8 cellular contexts compared by ENCODE assay signal in the genomic region with DNA sequence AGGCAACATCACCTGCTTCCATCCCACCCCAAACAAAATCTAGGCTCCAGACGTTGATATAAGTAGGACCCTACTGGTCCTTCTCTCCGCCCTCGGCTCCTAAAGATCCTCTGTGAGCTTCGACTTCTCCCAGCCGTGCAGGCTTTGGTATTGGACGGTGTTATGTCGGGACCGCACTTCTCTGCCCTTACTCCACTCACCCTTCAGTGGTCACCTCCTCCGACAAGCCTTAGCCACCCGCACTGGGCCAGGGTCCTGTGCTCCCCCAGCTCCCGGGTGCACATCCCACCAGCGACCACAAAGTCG. TPM values are rescaled to one million over a fixed set of nuclear protein-coding genes. Genes with fewer than 3 reads are reported as not detected.
DNase-seq lines count a peak whose midpoint lies in the region; ATAC-seq and TF ChIP-seq lines count a peak whose summit lies in the region.

No MANE protein-coding gene starts in this region.

- peak overlapping the region; percentile 99 for H3K27ac Mint-ChIP-seq in activated T-cell treated with anti-CD3 and anti-CD28 coated beads, Interleukin-2, amount 50 U/mL, for 24 hours

- no peak for DNase-seq in activated T-cell treated with anti-CD3 and anti-CD28 coated beads, Interleukin-2, amount 50 U/mL, for 24 hours
- DNase-seq in activated T-cell treated with anti-CD3 and anti-CD28 coated beads, Interleukin-2, amount 50 U/mL, for 1 hour = no peak
- DNase-seq in brain microvascular endothelial cell = no peak
- DNase-seq in lung (ENCODE audit: low spot score) = no peak
- DNase-seq in upper lobe of right lung = no peak
- DNase-seq in activated CD4-positive, alpha-beta T cell treated with anti-CD3 and anti-CD28 coated beads for 48 hours = no peak
- DNase-seq in effector CD4-positive, alpha-beta T cell = no peak

- TF ChIP-seq CTCF in brain microvascular endothelial cell (IDR thresholded peaks at IDR 0.05; ENCODE audit: low read depth, low read length, missing control alignments) (no peak), lung (IDR thresholded peaks at IDR 0.05; ENCODE audit: control extremely low read depth, extremely low read depth) (no peak), upper lobe of right lung (IDR thresholded peaks at IDR 0.05) (no peak)

- peak overlapping the region; percentile 100 for H3K4me3 Mint-ChIP-seq in activated T-cell treated with anti-CD3 and anti-CD28 coated beads, Interleukin-2, amount 50 U/mL, for 24 hours

- H3K27me3 ChIP-seq in brain microvascular endothelial cell (replicated peaks) (no peaks in the 10 kb centered on the region), lung (ENCODE audit: control insufficient read depth, insufficient read depth) (no peaks in the 10 kb centered on the region), upper lobe of right lung (no peaks in the 10 kb centered on the region)

- H3K27ac ChIP-seq in brain microvascular endothelial cell (no peak overlapping the region), lung (ENCODE audit: low read depth in 1 of 2, low read length in 1 of 2) (peak overlapping the region; percentile 38 to 94), upper lobe of right lung (peak overlapping the region; percentile 55)

- H3K4me1 ChIP-seq in lung (ENCODE audit: control insufficient read depth in 2 of 2, insufficient read depth in 2 of 2, low read length in 2 of 2) (peaks cover 0 to 11% of the 10 kb centered on the region in 2 donors), upper lobe of right lung (peaks cover 17% of the 10 kb centered on the region)

- H3K4me1 Mint-ChIP-seq in activated T-cell treated with anti-CD3 and anti-CD28 coated beads, Interleukin-2, amount 50 U/mL, for 24 hours (ENCODE audit: low read depth) = peaks cover 40% of the 10 kb centered on the region

- intact Hi-C loops in upper lobe of right lung (cut with DNase I) = no loop called here

- WGBS in lung, 2 donors = 50 to 70% methylated on average over 13 of the region's 13 CpGs

- peaks cover 89% of the 10 kb centered on the region for H3K36me3 Mint-ChIP-seq in activated T-cell treated with anti-CD3 and anti-CD28 coated beads, Interleukin-2, amount 50 U/mL, for 24 hours (ENCODE audit: low read depth)

- no peaks in the 10 kb centered on the region for H3K9me3 ChIP-seq in lung (ENCODE audit: control insufficient read depth in 2 of 2, insufficient read depth in 1 of 2, low read length in 1 of 2)
- no peaks in the 10 kb centered on the region for H3K9me3 ChIP-seq in upper lobe of right lung

- ATAC-seq in lung (ENCODE audit: insufficient read depth, low FRiP score) = no peak
- no peak for ATAC-seq in upper lobe of right lung
- no peak for ATAC-seq in GM19351 (IDR thresholded peaks at IDR 0.05; ENCODE audit: unreplicated experiment)

- in situ Hi-C loops in brain microvascular endothelial cell (cut with HindIII; ENCODE audit: low pct_ligation_motif_present, low sequenced_read_pairs) = no loop called here

- H3K9me3 Mint-ChIP-seq in activated T-cell treated with anti-CD3 and anti-CD28 coated beads, Interleukin-2, amount 50 U/mL, for 24 hours = no peaks in the 10 kb centered on the region

- peaks cover 12% of the 10 kb centered on the region for H3K36me3 ChIP-seq in brain microvascular endothelial cell (replicated peaks)
- peaks cover 0 to 39% of the 10 kb centered on the region in 2 donors for H3K36me3 ChIP-seq in lung (ENCODE audit: control insufficient read depth in 2 of 2, insufficient read depth in 2 of 2, low read length in 2 of 2)
- H3K36me3 ChIP-seq in upper lobe of right lung = peaks cover 24% of the 10 kb centered on the region

- H3K27me3 Mint-ChIP-seq in activated T-cell treated with anti-CD3 and anti-CD28 coated beads, Interleukin-2, amount 50 U/mL, for 24 hours = no peaks in the 10 kb centered on the region

- H3K4me3 ChIP-seq in brain microvascular endothelial cell (ENCODE audit: low read depth, low read length) = peak overlapping the region; percentile 99
- peak overlapping the region; percentile 20 for H3K4me3 ChIP-seq in lung
- H3K4me3 ChIP-seq in upper lobe of right lung = peak overlapping the region; percentile 88

RNA-seq across cellular contexts. Expression of a gene that starts 1.6 kb away (rescaled TPM):
- total RNA-seq in lung (10 to 100 TPM; 36.6 to 94.9 TPM), upper lobe of right lung (71.6 TPM)
- polyA plus RNA-seq in lung = 100 to 1,000 TPM; 129 to 186 TPM

RNA-seq across cellular contexts. Expression of a gene that starts 3.4 kb away (rescaled TPM):
- total RNA-seq in lung = 1 to 10 TPM in 1 of 2 donors, not detected in 1; 2.0 TPM
- 1 to 10 TPM; 1.0 to 2.5 TPM for polyA plus RNA-seq in lung
- 0.96 TPM for total RNA-seq in upper lobe of right lung

RNA-seq across cellular contexts. Expression of a gene that starts 8.9 kb away (rescaled TPM):
- total RNA-seq in lung = 10 to 100 TPM in 1 of 2 donors, 1 to 10 TPM in 1; 8.4 to 43.9 TPM
- 10 to 100 TPM; 11.8 to 32.1 TPM for polyA plus RNA-seq in lung
- 40.2 TPM for total RNA-seq in upper lobe of right lung

RNA-seq across cellular contexts. Expression of a gene that starts 33.4 kb away (rescaled TPM):
- total RNA-seq in lung (100 to 1,000 TPM in 1 of 2 donors, 10 to 100 TPM in 1; 91.9 to 103 TPM), upper lobe of right lung (102 TPM)
- 10 to 100 TPM; 32.9 to 39.8 TPM for polyA plus RNA-seq in lung

RNA-seq across cellular contexts. Expression of a gene that starts 42.0 kb away (rescaled TPM):
- 10 to 100 TPM; 11.8 to 32.9 TPM for total RNA-seq in lung
- polyA plus RNA-seq in lung = 10 to 100 TPM; 17.9 to 24.5 TPM
- total RNA-seq in upper lobe of right lung = 29.7 TPM

Comparison
In these comparisons a context has a peak if more than half of its experiments do, and no peak if none do; other contexts are left out.
1. H3K4me3 ChIP-seq: peak in every context shown above with its lines; median percentile 99 in brain microvascular endothelial cell; 88 in upper lobe of right lung; 20 in lung.